In the genomic region with DNA sequence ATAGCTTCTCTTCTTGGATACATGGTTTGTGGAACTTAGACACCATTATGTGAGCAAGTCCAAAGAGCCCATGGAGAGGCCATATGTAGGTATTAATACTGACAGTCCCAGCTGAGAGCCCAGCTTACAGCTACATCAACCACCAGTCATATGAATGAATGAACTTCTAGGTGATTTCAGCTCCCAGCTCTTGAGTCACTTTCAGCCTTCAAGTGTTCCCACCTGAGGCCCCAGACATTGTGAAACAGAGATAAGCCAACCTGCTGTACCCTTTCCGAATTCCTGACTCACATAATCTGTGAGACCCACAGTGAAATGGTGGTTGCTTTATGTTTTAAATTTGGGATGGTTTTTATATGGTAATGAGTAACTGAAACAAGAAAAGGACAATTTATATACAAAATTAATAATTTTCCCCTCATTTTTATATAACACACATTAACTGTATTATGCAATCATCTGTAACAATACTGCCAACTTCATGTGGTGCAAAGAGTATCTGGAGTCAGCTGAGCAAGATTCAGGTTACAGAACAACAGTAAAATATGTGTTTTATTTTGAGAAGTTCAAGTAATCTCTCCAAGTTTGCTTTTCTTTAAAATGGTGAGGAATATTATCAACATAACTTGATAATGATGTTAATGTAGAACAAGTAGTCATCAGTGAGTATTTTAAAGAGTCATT, we compare ENCODE assay signal across 23 cellular contexts.
"Had no signal": no experiment of that assay in that cellular context is flagged by ENCODE, and none has a peak within 500 bp of the region (broad histone marks: within the 10 kb centered on the region; RNA-seq: fewer than 3 reads in every experiment).

No MANE protein-coding gene starts in this region.

- H3K36me3 ChIP-seq: gastroesophageal sphincter, heart right ventricle, pancreas, sigmoid colon, suprapubic skin had no signal

- H3K27me3 ChIP-seq: body of pancreas, gastroesophageal sphincter, heart right ventricle, pancreas, sigmoid colon, suprapubic skin had no signal

- H3K27ac ChIP-seq: body of pancreas, gastroesophageal sphincter, heart right ventricle, pancreas, sigmoid colon, suprapubic skin had no signal

- H3K27ac Mint-ChIP-seq: activated CD8-positive, alpha-beta memory T cell treated with anti-CD3 and anti-CD28 coated beads, Interleukin-2, amount 10 ng/mL, durations not matched to agents 7 days and 5 days; activated naive CD4-positive, alpha-beta T cell treated with anti-CD3 and anti-CD28 coated beads, Interleukin-2, amount 50 U/mL, for 24 hours; dendritic cell treated with granulocyte-macrophage colony-stimulating factor and Interleukin-4, amounts not matched to agents 40 ng/mL and 50 ng/mL, for 4 days; naive thymus-derived CD8-positive, alpha-beta T cell; stimulated activated naive B cell treated with anti-CD40 and anti-IgM and Interleukin-4, amounts not matched to agents 10 μg/mL and 1 μg/mL and 100 μg/mL, for 72 hours; T-cell had no signal

- H3K4me1 Mint-ChIP-seq: activated naive CD4-positive, alpha-beta T cell treated with anti-CD3 and anti-CD28 coated beads, Interleukin-2, amount 50 U/mL, for 24 hours; naive thymus-derived CD8-positive, alpha-beta T cell; stimulated activated naive B cell treated with anti-CD40 and anti-IgM and Interleukin-4, amounts not matched to agents 10 μg/mL and 1 μg/mL and 100 μg/mL, for 72 hours; T-cell had no signal

- H3K9me3 ChIP-seq: body of pancreas, gastroesophageal sphincter, heart right ventricle, pancreas, sigmoid colon, suprapubic skin had no signal

- H3K4me3 ChIP-seq: body of pancreas, gastroesophageal sphincter, heart right ventricle, pancreas, sigmoid colon, suprapubic skin had no signal

- H3K36me3 Mint-ChIP-seq: activated CD8-positive, alpha-beta memory T cell treated with anti-CD3 and anti-CD28 coated beads, Interleukin-2, amount 10 ng/mL, durations not matched to agents 7 days and 5 days; activated naive CD4-positive, alpha-beta T cell treated with anti-CD3 and anti-CD28 coated beads, Interleukin-2, amount 50 U/mL, for 24 hours; naive thymus-derived CD8-positive, alpha-beta T cell; stimulated activated naive B cell treated with anti-CD40 and anti-IgM and Interleukin-4, amounts not matched to agents 10 μg/mL and 1 μg/mL and 100 μg/mL, for 72 hours; T-cell had no signal

- H3K4me3 Mint-ChIP-seq: activated CD8-positive, alpha-beta memory T cell treated with anti-CD3 and anti-CD28 coated beads, Interleukin-2, amount 10 ng/mL, durations not matched to agents 7 days and 5 days; activated naive CD4-positive, alpha-beta T cell treated with anti-CD3 and anti-CD28 coated beads, Interleukin-2, amount 50 U/mL, for 24 hours; dendritic cell treated with granulocyte-macrophage colony-stimulating factor and Interleukin-4, amounts not matched to agents 40 ng/mL and 50 ng/mL, for 4 days; naive thymus-derived CD8-positive, alpha-beta T cell; stimulated activated naive B cell treated with anti-CD40 and anti-IgM and Interleukin-4, amounts not matched to agents 10 μg/mL and 1 μg/mL and 100 μg/mL, for 72 hours; T-cell had no signal

- ATAC-seq: activated CD8-positive, alpha-beta memory T cell treated with anti-CD3 and anti-CD28 coated beads, Interleukin-2, amount 10 ng/mL, durations not matched to agents 7 days and 5 days; body of pancreas; gastroesophageal sphincter; heart right ventricle; left colon; naive thymus-derived CD8-positive, alpha-beta T cell; pancreas; stimulated activated naive B cell treated with anti-CD40 and anti-IgM and Interleukin-4, amounts not matched to agents 10 μg/mL and 1 μg/mL and 100 μg/mL, for 72 hours; T-cell had no signal

- H3K4me1 ChIP-seq: body of pancreas, gastroesophageal sphincter, heart right ventricle, pancreas, sigmoid colon, suprapubic skin had no signal

- H3K9me3 Mint-ChIP-seq: activated naive CD4-positive, alpha-beta T cell treated with anti-CD3 and anti-CD28 coated beads, Interleukin-2, amount 50 U/mL, for 24 hours; dendritic cell treated with granulocyte-macrophage colony-stimulating factor and Interleukin-4, amounts not matched to agents 40 ng/mL and 50 ng/mL, for 4 days; naive thymus-derived CD8-positive, alpha-beta T cell; T-cell had no signal

- DNase-seq: activated CD4-positive, alpha-beta T cell treated with anti-CD3 and anti-CD28 coated beads, Interleukin-2, amount 50 U/mL, for 4 hours; activated CD4-positive, CD25-positive, alpha-beta regulatory T cell treated with anti-CD3 and anti-CD28 coated beads, Interleukin-2, amount 50 U/mL, for 72 hours; activated CD8-positive, alpha-beta memory T cell treated with anti-CD3 and anti-CD28 coated beads, Interleukin-2, amount 10 ng/mL, durations not matched to agents 7 days and 5 days; activated effector memory CD4-positive, alpha-beta T cell treated with anti-CD3 and anti-CD28 coated beads, Interleukin-2, amount 50 U/mL, for 16 hours; activated T-cell treated with anti-CD3 and anti-CD28 coated beads, Interleukin-2, amount 50 U/mL, for 1 hour; amygdala; body of pancreas; effector memory CD4-positive, alpha-beta T cell; heart right ventricle; left colon; naive thymus-derived CD8-positive, alpha-beta T cell; pancreas; sigmoid colon; stimulated activated CD4-positive, alpha-beta T cell treated with anti-CD3 and anti-CD28 coated beads, Interleukin-12 subunit alpha, Interleukin-12 subunit beta, amount 100 ng/mL, for 4 hours; stimulated activated CD4-positive, alpha-beta T cell treated with anti-CD3 and anti-CD28 coated beads, Interleukin-2, amount 100 ng/mL, for 48 hours; stimulated activated naive B cell treated with anti-CD40 and anti-IgM and Interleukin-4, amounts not matched to agents 10 μg/mL and 1 μg/mL and 100 μg/mL, for 72 hours; T-cell; T-helper 9 cell; trophoblast cell had no signal
